In the genomic region with DNA sequence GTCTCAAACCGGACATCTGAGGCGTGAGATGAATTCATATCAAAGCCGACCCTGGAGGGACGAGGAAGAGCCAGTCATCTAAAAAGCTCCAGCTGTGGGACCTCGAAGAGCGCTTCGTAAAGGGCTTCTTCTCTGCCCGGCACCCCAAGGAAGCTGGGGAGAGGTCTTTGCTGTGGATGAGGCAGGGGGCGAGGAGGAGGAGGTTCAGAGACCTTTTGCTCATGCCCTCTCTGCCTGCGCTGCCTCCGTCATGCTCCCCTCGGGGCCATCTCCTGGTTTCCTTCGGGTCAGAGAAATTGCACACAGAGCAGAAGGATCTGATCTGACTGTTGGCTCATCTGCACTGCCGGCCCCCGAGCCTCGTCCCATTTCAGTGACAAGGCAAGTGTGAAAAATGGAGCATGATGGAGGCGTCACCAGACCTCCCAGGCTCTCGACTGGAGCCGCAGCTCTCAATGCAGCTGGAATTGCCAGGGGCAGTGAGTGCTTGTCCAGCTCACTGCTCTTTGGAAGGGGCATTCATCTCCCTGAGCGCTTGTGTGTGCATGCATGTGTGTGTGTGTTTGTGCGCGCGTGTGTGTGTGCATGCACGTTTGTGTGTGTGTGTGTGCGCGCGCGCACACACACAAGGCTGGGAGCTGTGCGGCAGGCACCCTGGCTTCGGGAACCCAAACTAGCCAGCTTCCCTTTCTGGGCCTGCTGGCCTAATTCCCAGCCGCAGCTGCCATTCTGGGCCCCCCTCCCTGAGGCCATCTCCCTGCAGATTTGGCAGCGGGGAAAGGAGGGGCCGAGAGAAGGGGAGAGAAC, we compare ENCODE assay signal across 10 cellular contexts. TPM values are rescaled to one million over a fixed set of nuclear protein-coding genes. Genes with fewer than 3 reads are reported as not detected.
DNase-seq lines count a peak whose midpoint lies in the region; ATAC-seq, FAIRE-seq and TF ChIP-seq lines count a peak whose summit lies in the region.
"Had no signal": no experiment of that assay in that cellular context is flagged by ENCODE, and none has a peak within 500 bp of the region (broad histone marks: within the 10 kb centered on the region; RNA-seq: fewer than 3 reads in every experiment).

No MANE protein-coding gene starts in this region.

- ATAC-seq in Right ventricle myocardium superior (ENCODE audit: poor library complexity) (peak; percentile 9), activated B cell treated with CpG ODN at 0.5 μM for 24 hours (ENCODE audit: low read depth) (no peak), lower lobe of right lung (no peak)

- no peaks in the 10 kb centered on the region for H3K9me3 Mint-ChIP-seq in activated B cell treated with CpG ODN at 0.5 μM for 24 hours

- FAIRE-seq in frontal cortex (lab: Jason Lieb, UNC), result no peak

- no peaks in the 10 kb centered on the region for H3K36me3 ChIP-seq in lower lobe of right lung

- peaks cover 15% of the 10 kb centered on the region for H3K4me1 ChIP-seq in lower lobe of right lung

- peak overlapping the region; percentile 75 for H3K4me3 Mint-ChIP-seq in activated B cell treated with CpG ODN at 0.5 μM for 24 hours

- peak; percentile 50 for TF ChIP-seq CTCF in activated B cell treated with CpG ODN at 0.5 μM for 24 hours (IDR thresholded peaks at IDR 0.05)
- TF ChIP-seq CTCF in lower lobe of right lung (IDR thresholded peaks at IDR 0.05), result peak; percentile 5

- H3K9me3 ChIP-seq in lower lobe of right lung, result no peaks in the 10 kb centered on the region

- peak; percentile 63 for DNase-seq in Right ventricle myocardium superior
- DNase-seq in cardiac septum (ENCODE audit: low spot score), result no peak
- DNase-seq in activated B cell treated with CpG ODN at 0.5 μM for 24 hours, result no peak
- DNase-seq in lower lobe of right lung, result peak; percentile 39
- no peak for DNase-seq in SIG-M5 treated with dmso at 0.1 percent for 504 hours (lab: John Stamatoyannopoulos, UW; ENCODE audit: unreplicated experiment)
- DNase-seq in frontal cortex (ENCODE audit: low spot score in 2 of 2), result no peak
- no peak for DNase-seq in dermis blood vessel endothelial cell
- no peak for DNase-seq in SHP77 (lab: John Stamatoyannopoulos, UW)

- H3K4me1 Mint-ChIP-seq in activated B cell treated with CpG ODN at 0.5 μM for 24 hours, result peaks cover 26% of the 10 kb centered on the region

- peak overlapping the region; percentile 44 for H3K27ac Mint-ChIP-seq in activated B cell treated with CpG ODN at 0.5 μM for 24 hours

- POLR2A ChIA-PET in activated B cell treated with CpG ODN at 0.5 μM for 24 hours (lab: Charles Lee), result interaction anchor here (0.6 to 4.4 kb wide), 9 partner anchors 14 to 1011 kb away, joined by 3 to 59 read pairs (median 7); partner anchors contain the start of gene MLEC

- no peak overlapping the region for H3K27ac ChIP-seq in lower lobe of right lung

- peak overlapping the region; percentile 24 for H3K4me3 ChIP-seq in lower lobe of right lung

- H3K27me3 Mint-ChIP-seq in activated B cell treated with CpG ODN at 0.5 μM for 24 hours, result peaks cover 48% of the 10 kb centered on the region

- no peaks in the 10 kb centered on the region for H3K36me3 Mint-ChIP-seq in activated B cell treated with CpG ODN at 0.5 μM for 24 hours (ENCODE audit: low read depth)

- intact Hi-C loops in Right ventricle myocardium superior (cut with DNase I), result loop anchor here (2.0 to 5.0 kb wide), 2 partner anchors 63 to 67 kb away; partner anchors contain the start of gene POP5
- intact Hi-C loops in cardiac septum (cut with DNase I), result loop anchor here (2.0 to 5.0 kb wide), 3 partner anchors 37 to 323 kb away; partner anchors contain the start of genes MLEC and POP5
- intact Hi-C loops in activated B cell treated with CpG ODN at 0.5 μM for 24 hours (cut with micrococcal nuclease), result loop anchor here (5.0 kb wide), 3 partner anchors 212 to 463 kb away; partner anchors contain the start of genes COX6A1 and SPPL3
- intact Hi-C loops in lower lobe of right lung (cut with DNase I), result loop anchor here (5.0 kb wide), 1 partner anchor 68 kb away; no protein-coding TSS in a partner anchor

- H3K27me3 ChIP-seq in lower lobe of right lung (ENCODE audit: low read depth), result peaks cover 38% of the 10 kb centered on the region

- CTCF ChIA-PET in activated B cell treated with CpG ODN at 0.5 μM for 24 hours (lab: Charles Lee), result interaction anchor here (0.9 to 5.9 kb wide), 18 partner anchors 14 to 323 kb away, joined by 3 to 63 read pairs (median 8); partner anchors contain the start of genes MLEC and POP5

RNA-seq across cellular contexts. Expression of gene CABP1, which starts 9.2 kb away (rescaled TPM):
- 6.5 TPM for total RNA-seq in Right ventricle myocardium superior
- total RNA-seq in cardiac septum, result 2.8 TPM
- 0.27 TPM in 1 of 2 replicates, not detected in the other for total RNA-seq in activated B cell treated with CpG ODN at 0.5 μM for 24 hours
- total RNA-seq in lower lobe of right lung, result 0.30 TPM
- 2.0 TPM for total RNA-seq in frontal cortex
- total RNA-seq in dermis blood vessel endothelial cell, result 0.17 TPM in 1 of 2 replicates, not detected in the other
- total RNA-seq: LHCN-M2, renal cortical epithelial cell had no signal

RNA-seq across cellular contexts. Expression of gene MLEC, which starts 37.3 kb away (rescaled TPM):
- total RNA-seq in Right ventricle myocardium superior (125 TPM), cardiac septum (103 TPM), activated B cell treated with CpG ODN at 0.5 μM for 24 hours (60.6 and 69.6 TPM in 2 replicates), lower lobe of right lung (98.1 TPM), frontal cortex (35.5 TPM), dermis blood vessel endothelial cell (46.5 and 75.1 TPM in 2 replicates)

Comparison
In these comparisons a context has a peak if more than half of its experiments do, and no peak if none do; other contexts are left out.
1. DNase-seq: peak in Right ventricle myocardium superior (single experiment) and lower lobe of right lung (single experiment); none in cardiac septum (single experiment), activated B cell treated with CpG ODN at 0.5 μM for 24 hours (single experiment), SIG-M5 treated with dmso at 0.1 percent for 504 hours (single experiment), frontal cortex (0 of 2), dermis blood vessel endothelial cell (single experiment) and SHP77 (0 of 2).